In the genomic region with DNA sequence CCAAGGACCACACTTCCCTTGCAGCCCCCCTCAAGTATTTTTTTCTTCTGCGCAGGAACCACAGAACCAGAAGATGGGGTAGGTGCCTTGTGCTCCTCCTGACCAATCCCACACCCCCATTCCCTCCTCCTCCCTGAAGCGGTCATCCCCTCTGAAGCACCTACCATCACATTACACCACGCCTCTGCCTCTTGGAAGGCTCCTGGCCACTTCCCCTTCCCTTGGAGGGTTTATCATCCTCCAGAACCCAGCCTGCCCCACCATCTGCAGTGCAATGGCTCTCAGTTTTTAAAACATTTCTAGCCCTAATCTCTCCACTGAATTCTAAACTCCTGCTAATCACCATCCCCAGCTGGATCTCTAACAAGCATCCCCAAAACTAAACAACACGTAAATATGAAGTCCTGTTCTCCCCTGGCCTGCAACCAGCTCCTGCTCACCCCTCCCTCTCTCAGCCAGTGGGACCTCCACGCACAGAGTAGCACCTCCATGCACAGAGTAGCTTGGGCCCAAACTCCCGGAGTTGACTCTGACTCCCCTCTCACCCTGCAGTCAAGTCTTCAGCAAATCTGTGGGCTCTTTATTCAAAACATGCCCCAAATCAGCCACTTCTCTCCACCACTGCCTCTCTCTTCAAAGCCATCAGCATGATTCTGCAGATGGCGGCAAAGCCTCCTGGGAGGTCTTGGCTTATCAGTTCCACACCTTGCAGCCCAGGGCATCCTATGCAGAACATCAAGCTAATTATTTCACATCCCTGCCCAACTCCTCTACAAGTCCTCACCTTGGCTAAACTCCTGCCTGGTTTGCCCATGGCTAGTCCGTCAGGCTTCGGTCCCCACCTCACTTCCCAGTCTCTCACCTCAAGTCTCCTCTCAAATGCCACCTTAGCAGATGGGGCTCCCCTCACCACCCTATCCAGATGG, we compare ENCODE assay signal across 14 cellular contexts.
A peak's percentile ranks its signal among the peaks of the same experiment; 100 is the strongest.
DNase-seq lines count a peak whose midpoint lies in the region; ATAC-seq and TF ChIP-seq lines count a peak whose summit lies in the region.
"Had no signal": no experiment of that assay in that cellular context is flagged by ENCODE, and none has a peak within 500 bp of the region (broad histone marks: within the 10 kb centered on the region; RNA-seq: fewer than 3 reads in every experiment).

No MANE protein-coding gene starts in this region.

- intact Hi-C loops in uterus (cut with DNase I; ENCODE audit: low total_unique reads) (no loop called here), CD14-positive monocyte (cut with micrococcal nuclease) (no loop called here)

- H3K9me3 Mint-ChIP-seq in CD8-positive, alpha-beta memory T cell = peaks cover 0 to 2% (median 0%) of the 10 kb centered on the region in 5 donors
- H3K9me3 Mint-ChIP-seq in activated naive CD8-positive, alpha-beta T cell treated with anti-CD3 and anti-CD28 coated beads for 36 hours = peaks cover 2% of the 10 kb centered on the region
- H3K9me3 Mint-ChIP-seq in natural killer cell treated with Interleukin-12 subunit alpha and Interleukin-12 subunit beta and Interleukin-15 and Interleukin-18, amount 100 ng/mL, for 72 hours = no peaks in the 10 kb centered on the region
- peaks cover 0 to 2% (median 0%) of the 10 kb centered on the region in 7 donors for H3K9me3 Mint-ChIP-seq in CD14-positive monocyte

- H3K27ac ChIP-seq in CD8-positive, alpha-beta memory T cell (ENCODE audit: low read depth, low read length) = no peak overlapping the region
- no peak overlapping the region for H3K27ac ChIP-seq in uterus
- H3K27ac ChIP-seq: esophagus squamous epithelium had no signal

- DNase-seq in CD8-positive, alpha-beta memory T cell = peak in 1 of 5 donors; percentile 35
- DNase-seq in OCI-M1 (lab: John Stamatoyannopoulos, UW) (peak; percentile 79), uterus (no peak), Ammon's horn (ENCODE audit: low spot score) (no peak), CD14-positive monocyte (ENCODE audit: low spot score) (no peak)
- DNase-seq in activated naive CD8-positive, alpha-beta T cell treated with anti-CD3 and anti-CD28 coated beads for 36 hours = no peak
- no peak for DNase-seq in natural killer cell treated with Interleukin-12 subunit alpha and Interleukin-12 subunit beta and Interleukin-15 and Interleukin-18, amount 100 ng/mL, for 72 hours (ENCODE audit: low spot score)
- DNase-seq: amniotic stem cell, COR-L47, esophagus squamous epithelium, left colon, NCI-H2029 treated with DMSO at 0.1 percent for 48 hours, T-helper 9 cell had no signal

- H3K4me3 Mint-ChIP-seq in CD8-positive, alpha-beta memory T cell = peak overlapping the region; percentile 22 to 81 (median 76)
- peak overlapping the region; percentile 23 for H3K4me3 Mint-ChIP-seq in activated naive CD8-positive, alpha-beta T cell treated with anti-CD3 and anti-CD28 coated beads for 36 hours
- peak overlapping the region; percentile 59 for H3K4me3 Mint-ChIP-seq in natural killer cell treated with Interleukin-12 subunit alpha and Interleukin-12 subunit beta and Interleukin-15 and Interleukin-18, amount 100 ng/mL, for 72 hours
- H3K4me3 Mint-ChIP-seq in CD14-positive monocyte = no peak overlapping the region

- no peaks in the 10 kb centered on the region for H3K27me3 Mint-ChIP-seq in CD8-positive, alpha-beta memory T cell
- H3K27me3 Mint-ChIP-seq in activated naive CD8-positive, alpha-beta T cell treated with anti-CD3 and anti-CD28 coated beads for 36 hours = no peaks in the 10 kb centered on the region
- H3K27me3 Mint-ChIP-seq in natural killer cell treated with Interleukin-12 subunit alpha and Interleukin-12 subunit beta and Interleukin-15 and Interleukin-18, amount 100 ng/mL, for 72 hours = no peaks in the 10 kb centered on the region
- peaks cover 0 to 1% (median 0%) of the 10 kb centered on the region in 3 donors for H3K27me3 Mint-ChIP-seq in CD14-positive monocyte (ENCODE audit: low read depth in 3 of 3)

- no peak overlapping the region for H3K4me3 ChIP-seq in CD8-positive, alpha-beta memory T cell (ENCODE audit: low read length)
- no peak overlapping the region for H3K4me3 ChIP-seq in uterus
- H3K4me3 ChIP-seq: esophagus squamous epithelium had no signal

- H3K4me1 Mint-ChIP-seq in CD8-positive, alpha-beta memory T cell = peaks cover 81 to 95% (median 91%) of the 10 kb centered on the region in 3 donors
- peaks cover 78% of the 10 kb centered on the region for H3K4me1 Mint-ChIP-seq in activated naive CD8-positive, alpha-beta T cell treated with anti-CD3 and anti-CD28 coated beads for 36 hours
- H3K4me1 Mint-ChIP-seq in natural killer cell treated with Interleukin-12 subunit alpha and Interleukin-12 subunit beta and Interleukin-15 and Interleukin-18, amount 100 ng/mL, for 72 hours (ENCODE audit: low read depth in 2 of 2) = peaks cover 62 to 66% of the 10 kb centered on the region in 2 donors
- peaks cover 35% of the 10 kb centered on the region for H3K4me1 Mint-ChIP-seq in CD14-positive monocyte

- POLR2A ChIA-PET in CD8-positive, alpha-beta memory T cell (lab: Charles Lee) = interaction anchor here (0.5 to 1.3 kb wide), 3 partner anchors 22 to 174 kb away, joined by 3 to 5 read pairs (median 3); no protein-coding TSS in a partner anchor

- peaks cover 94% of the 10 kb centered on the region for H3K4me1 ChIP-seq in CD8-positive, alpha-beta memory T cell (ENCODE audit: insufficient read depth, low read length)
- peaks cover 0 to 7% of the 10 kb centered on the region in 2 donors for H3K4me1 ChIP-seq in uterus

- no peaks in the 10 kb centered on the region for H3K36me3 ChIP-seq in CD8-positive, alpha-beta memory T cell (ENCODE audit: insufficient read depth, low read length)
- no peaks in the 10 kb centered on the region for H3K36me3 ChIP-seq in uterus
- H3K36me3 ChIP-seq: esophagus squamous epithelium had no signal

- H3K36me3 Mint-ChIP-seq in CD8-positive, alpha-beta memory T cell = peaks cover 8 to 27% (median 12%) of the 10 kb centered on the region in 3 donors
- H3K36me3 Mint-ChIP-seq in activated naive CD8-positive, alpha-beta T cell treated with anti-CD3 and anti-CD28 coated beads for 36 hours = peaks cover 44% of the 10 kb centered on the region
- no peaks in the 10 kb centered on the region for H3K36me3 Mint-ChIP-seq in natural killer cell treated with Interleukin-12 subunit alpha and Interleukin-12 subunit beta and Interleukin-15 and Interleukin-18, amount 100 ng/mL, for 72 hours
- peaks cover 15 to 26% of the 10 kb centered on the region in 2 donors for H3K36me3 Mint-ChIP-seq in CD14-positive monocyte

- H3K9me3 ChIP-seq in CD8-positive, alpha-beta memory T cell (ENCODE audit: low read length) = no peaks in the 10 kb centered on the region
- no peaks in the 10 kb centered on the region for H3K9me3 ChIP-seq in uterus
- H3K9me3 ChIP-seq: esophagus squamous epithelium had no signal

- TF ChIP-seq CTCF in uterus (IDR thresholded peaks at IDR 0.05) (no peak), CD14-positive monocyte (IDR thresholded peaks at IDR 0.05) (no peak)

- CTCF ChIA-PET in CD8-positive, alpha-beta memory T cell (lab: Charles Lee) = interaction anchor here (1.2 kb wide), 1 partner anchor 59 kb away, joined by 4 read pairs; no protein-coding TSS in a partner anchor

- H3K27ac Mint-ChIP-seq in CD8-positive, alpha-beta memory T cell = peak overlapping the region; percentile 87 to 98 (median 92)
- peak overlapping the region; percentile 84 for H3K27ac Mint-ChIP-seq in activated naive CD8-positive, alpha-beta T cell treated with anti-CD3 and anti-CD28 coated beads for 36 hours
- H3K27ac Mint-ChIP-seq in natural killer cell treated with Interleukin-12 subunit alpha and Interleukin-12 subunit beta and Interleukin-15 and Interleukin-18, amount 100 ng/mL, for 72 hours = peak overlapping the region; percentile 85 to 96
- H3K27ac Mint-ChIP-seq in CD14-positive monocyte = peak overlapping the region in 3 of 7 donors; percentile 16 to 76 (median 69)

- H3K27me3 ChIP-seq in CD8-positive, alpha-beta memory T cell (ENCODE audit: insufficient read depth, low read length, poor library complexity, severe bottlenecking) = no peaks in the 10 kb centered on the region
- no peaks in the 10 kb centered on the region for H3K27me3 ChIP-seq in uterus
- H3K27me3 ChIP-seq: esophagus squamous epithelium had no signal

- no peak for TF ChIP-seq POLR2A in uterus (IDR thresholded peaks at IDR 0.05)

- ATAC-seq in natural killer cell treated with Interleukin-12 subunit alpha and Interleukin-12 subunit beta and Interleukin-15 and Interleukin-18, amount 100 ng/mL, for 72 hours = peak; percentile 28 to 40
- ATAC-seq: left colon, Right ventricle myocardium inferior had no signal

Comparison
In these comparisons a context has a peak if more than half of its experiments do, and no peak if none do; other contexts are left out.
1. H3K4me3 Mint-ChIP-seq: peak in CD8-positive, alpha-beta memory T cell (7 of 7), activated naive CD8-positive, alpha-beta T cell treated with anti-CD3 and anti-CD28 coated beads for 36 hours (single experiment) and natural killer cell treated with Interleukin-12 subunit alpha and Interleukin-12 subunit beta and Interleukin-15 and Interleukin-18, amount 100 ng/mL, for 72 hours (single experiment); none in CD14-positive monocyte (0 of 2).